8 cellular contexts compared by ENCODE assay signal in the genomic region with DNA sequence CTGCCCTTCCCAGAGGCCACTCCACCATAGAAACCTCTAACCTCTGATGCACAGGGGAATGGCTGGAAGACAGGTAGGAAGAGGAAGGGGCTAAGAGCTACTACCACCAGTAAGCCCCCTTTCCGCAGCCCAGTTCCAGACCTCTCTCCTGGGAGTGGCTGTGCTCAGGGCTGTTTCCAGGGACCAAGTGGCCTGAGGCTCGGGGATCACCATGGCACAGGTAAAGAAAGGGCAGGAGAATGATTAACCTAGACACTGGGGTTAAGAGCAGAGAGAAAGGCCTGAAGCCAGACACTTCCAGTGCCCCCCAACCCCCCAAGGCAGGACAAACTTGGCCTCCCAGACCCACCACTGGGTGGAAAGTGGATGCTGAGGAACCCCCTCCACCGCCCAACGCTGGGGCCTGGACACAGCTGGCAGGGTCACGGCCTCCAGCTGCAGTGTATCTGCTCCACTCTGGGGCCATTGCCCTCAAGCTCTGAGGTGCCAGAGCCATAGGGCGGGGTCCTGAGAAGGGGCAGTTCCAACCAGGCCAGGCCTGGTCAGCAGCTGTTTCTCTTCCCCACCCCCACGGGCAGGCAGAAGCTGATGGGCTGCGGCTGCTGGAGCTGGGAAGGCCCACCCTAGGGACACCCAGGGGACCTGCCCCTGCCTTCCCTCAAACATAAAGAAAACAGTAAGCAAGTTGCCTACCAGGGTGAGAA. TPM values are rescaled to one million over a fixed set of nuclear protein-coding genes. Genes with fewer than 3 reads are reported as not detected.
DNase-seq lines count a peak whose midpoint lies in the region; ATAC-seq lines count a peak whose summit lies in the region.

No MANE protein-coding gene starts in this region.

- H3K27me3 Mint-ChIP-seq in immature natural killer cell (ENCODE audit: low read depth in 3 of 3) = peaks cover 25 to 40% (median 35%) of the 10 kb centered on the region in 3 donors

- ATAC-seq in GM21786 (IDR thresholded peaks at IDR 0.05; ENCODE audit: unreplicated experiment) = no peak

- H3K27me3 ChIP-seq in adipocyte (replicated peaks; ENCODE audit: control insufficient read depth, insufficient read depth, low read length) (no peaks in the 10 kb centered on the region), subcutaneous abdominal adipose tissue (ENCODE audit: control insufficient read depth in 5 of 5, insufficient read depth in 4 of 5, low read length in 5 of 5) (no peaks in the 10 kb centered on the region)

- peaks cover 67 to 78% of the 10 kb centered on the region in 2 donors for H3K4me1 Mint-ChIP-seq in immature natural killer cell

- peak overlapping the region; percentile 87 to 97 (median 92) for H3K4me3 Mint-ChIP-seq in immature natural killer cell

- peak; percentile 10 for DNase-seq in activated naive CD4-positive, alpha-beta T cell treated with Interleukin-2 at 50 U/mL for 16 hours
- DNase-seq in activated naive CD4-positive, alpha-beta T cell treated with anti-CD3 and anti-CD28 coated beads, Interleukin-2, amount 50 U/mL, for 16 hours = no peak
- DNase-seq in adipocyte (ENCODE audit: low read depth) (peak; percentile 41), immature natural killer cell (no peak), SW480 (ENCODE audit: low spot score) (no peak)
- DNase-seq in activated CD8-positive, alpha-beta memory T cell treated with anti-CD3 and anti-CD28 coated beads, Interleukin-2, amount 50 U/mL, for 48 hours = no peak

- peak overlapping the region; percentile 97 for H3K27ac ChIP-seq in subcutaneous abdominal adipose tissue (ENCODE audit: low read depth, low read length)

- peak overlapping the region; percentile 98 to 100 (median 99) for H3K27ac Mint-ChIP-seq in immature natural killer cell

- H3K9ac ChIP-seq in adipocyte (ENCODE audit: low read length) = peak overlapping the region; percentile 93
- H3K9ac ChIP-seq in subcutaneous abdominal adipose tissue (ENCODE audit: low read length in 5 of 5) = peak overlapping the region; percentile 22 to 99 (median 91)

- H3K36me3 ChIP-seq in adipocyte (ENCODE audit: control insufficient read depth, insufficient read depth, low read length, severe bottlenecking) = peaks cover 26% of the 10 kb centered on the region
- H3K36me3 ChIP-seq in subcutaneous abdominal adipose tissue (ENCODE audit: control insufficient read depth in 5 of 5, insufficient read depth in 5 of 5, low read length in 5 of 5) = peaks cover 4 to 41% (median 31%) of the 10 kb centered on the region in 5 donors

- H3K36me3 Mint-ChIP-seq in immature natural killer cell = peaks cover 5 to 23% (median 14%) of the 10 kb centered on the region in 3 donors

- H3K4me3 ChIP-seq in adipocyte (ENCODE audit: low read length) (peak overlapping the region; percentile 95), subcutaneous abdominal adipose tissue (ENCODE audit: low read depth in 1 of 5, low read length in 5 of 5) (peak overlapping the region; percentile 84 to 100 (median 92))

- H3K4me1 ChIP-seq in adipocyte (ENCODE audit: control insufficient read depth, insufficient read depth, low read length) (peaks cover 41% of the 10 kb centered on the region), subcutaneous abdominal adipose tissue (ENCODE audit: control insufficient read depth in 5 of 5, insufficient read depth in 5 of 5, low read length in 5 of 5) (peaks cover 11 to 81% (median 59%) of the 10 kb centered on the region in 5 donors)

- peaks cover 0 to 2% (median 0%) of the 10 kb centered on the region in 6 donors for H3K9me3 Mint-ChIP-seq in immature natural killer cell

- no peaks in the 10 kb centered on the region for H3K9me3 ChIP-seq in adipocyte (ENCODE audit: control insufficient read depth, low read length)
- H3K9me3 ChIP-seq in subcutaneous abdominal adipose tissue (ENCODE audit: control insufficient read depth in 5 of 5, low read length in 5 of 5) = no peaks in the 10 kb centered on the region

RNA-seq across cellular contexts. Expression of gene TAGLN2, which starts 2.7 kb away (rescaled TPM):
- 1,000 to 10,000 TPM in 2 of 3 donors, 100 to 1,000 TPM in 1; 660 to 1,369 (median 1,251) TPM for polyA plus RNA-seq in immature natural killer cell

RNA-seq across cellular contexts. Expression of gene CFAP45, which starts 22.7 kb away (rescaled TPM):
- polyA plus RNA-seq in immature natural killer cell = under 1 TPM in 1 of 3 donors, not detected in 2; 0.36 TPM

RNA-seq across cellular contexts. Expression of gene IGSF9, which starts 22.8 kb away (rescaled TPM):
- not detected for polyA plus RNA-seq in immature natural killer cell

RNA-seq across cellular contexts. Expression of gene SLAMF9, which starts 31.4 kb away (rescaled TPM):
- polyA plus RNA-seq in immature natural killer cell = not detected

Comparison
In these comparisons a context has a peak if more than half of its experiments do, and no peak if none do; other contexts are left out.
1. DNase-seq: peak in activated naive CD4-positive, alpha-beta T cell treated with Interleukin-2 at 50 U/mL for 16 hours (single experiment) and adipocyte (single experiment); none in activated naive CD4-positive, alpha-beta T cell treated with anti-CD3 and anti-CD28 coated beads, Interleukin-2, amount 50 U/mL, for 16 hours (single experiment), immature natural killer cell (0 of 3), SW480 (single experiment) and activated CD8-positive, alpha-beta memory T cell treated with anti-CD3 and anti-CD28 coated beads, Interleukin-2, amount 50 U/mL, for 48 hours (single experiment).